In genomic region chr13:45384474-45385174, GRCh38 we compare ENCODE assay signal across 16 cellular contexts. TPM values are rescaled to one million over a fixed set of nuclear protein-coding genes. Genes with fewer than 3 reads are reported as not detected.
DNase-seq lines count a peak whose midpoint lies in the region; ATAC-seq and TF ChIP-seq lines count a peak whose summit lies in the region.
"Had no signal": no experiment of that assay in that cellular context is flagged by ENCODE, and none has a peak within 500 bp of the region (broad histone marks: within the 10 kb centered on the region; RNA-seq: fewer than 3 reads in every experiment).

No MANE protein-coding gene starts in this region.

- ATAC-seq in esophagus mucosa = peak; percentile 18
- ATAC-seq: A549; CD8-positive, alpha-beta T cell; HCT116 had no signal

- H3K27me3 ChIP-seq in skeletal muscle tissue (ENCODE audit: control insufficient read depth in 3 of 3, insufficient read depth in 3 of 3, low read length in 3 of 3) = no peaks in the 10 kb centered on the region
- H3K27me3 ChIP-seq: BE2C had no signal

- no peak overlapping the region for H3K9ac ChIP-seq in skeletal muscle tissue (ENCODE audit: low read depth in 1 of 3, low read length in 3 of 3)
- H3K9ac ChIP-seq: GM23248 had no signal

- H3K27ac ChIP-seq in HEK293 (ENCODE audit: extremely low read depth, low read depth, low read length) (no peak overlapping the region), skeletal muscle tissue (ENCODE audit: low read depth, low read length) (peak overlapping the region; percentile 58)
- H3K27ac ChIP-seq: A549, C4-2B, GM23248 had no signal

- DNase-seq in CD1c-positive myeloid dendritic cell (ENCODE audit: extremely low spot score) = peak; percentile 34
- no peak for DNase-seq in activated naive CD4-positive, alpha-beta T cell treated with Interleukin-2 at 50 U/mL for 16 hours
- DNase-seq in NCI-H1694 (lab: John Stamatoyannopoulos, UW) = no peak
- DNase-seq: BE2C; CD8-positive, alpha-beta T cell; COR-L47; DMS153; DMS79 treated with DMSO at 0.1 percent for 48 hours; EL; GM23248 had no signal

- H3K9me3 ChIP-seq in HEK293 (ENCODE audit: control insufficient read depth, insufficient read depth, low read depth, low read length) (no peaks in the 10 kb centered on the region), skeletal muscle tissue (ENCODE audit: control insufficient read depth in 3 of 3, low read length in 3 of 3) (no peaks in the 10 kb centered on the region)
- H3K9me3 ChIP-seq: A549, BE2C had no signal

- TF ChIP-seq CTCF in HEK293 (tag by site-specific recombination; IDR thresholded peaks at IDR 0.05) = no peak

- POLR2A ChIA-PET in HEK293 (lab: Yijun Ruan, JAX) = no interaction called here

- no peak overlapping the region for H3K4me3 ChIP-seq in HEK293 (ENCODE audit: low read depth, low read length)
- no peak overlapping the region for H3K4me3 ChIP-seq in skeletal muscle tissue (ENCODE audit: low read length in 3 of 3)
- H3K4me3 ChIP-seq: A549, GM23248 had no signal

- H3K36me3 ChIP-seq in HEK293 (ENCODE audit: control insufficient read depth in 2 of 2, insufficient read depth in 1 of 2, low read length in 2 of 2) (peaks cover 0 to 3% of the 10 kb centered on the region in 2 experiments; a peak in 1 of 3 replicates), skeletal muscle tissue (ENCODE audit: control insufficient read depth in 3 of 3, insufficient read depth in 3 of 3, low read length in 3 of 3) (peaks cover 3 to 14% (median 4%) of the 10 kb centered on the region in 3 donors)
- H3K36me3 ChIP-seq: BE2C had no signal

- H3K4me1 ChIP-seq in HEK293 (ENCODE audit: control insufficient read depth, insufficient read depth, low read length) (no peaks in the 10 kb centered on the region), skeletal muscle tissue (ENCODE audit: control insufficient read depth in 3 of 3, insufficient read depth in 3 of 3, low read length in 3 of 3) (peaks cover 2 to 6% (median 4%) of the 10 kb centered on the region in 3 donors)
- H3K4me1 ChIP-seq: A549, BE2C had no signal

- CTCF ChIA-PET in HEK293 (lab: Yijun Ruan, JAX) = interaction anchor here (0.6 to 1.6 kb wide), 2 partner anchors 10 to 75 kb away, joined by 4 to 6 read pairs; no protein-coding TSS in a partner anchor

TF ChIP-seq in HEK293, 187 proteins besides CTCF, POLR2A, EP300 and RAD21:
- no peak for TF ChIP-seq ZNF791 (tag by site-specific recombination; IDR thresholded peaks at IDR 0.05)
- TF ChIP-seq ZNF488 (tag by site-specific recombination; IDR thresholded peaks at IDR 0.05) = no peak
- TF ChIP-seq ZNF394 (tag by site-specific recombination; IDR thresholded peaks at IDR 0.05; ENCODE audit: borderline replicate concordance) = no peak
- no peak for TF ChIP-seq ZXDB (tag by site-specific recombination; IDR thresholded peaks at IDR 0.05)
- no peak for TF ChIP-seq ZSCAN18 (tag by site-specific recombination; IDR thresholded peaks at IDR 0.05)
- peak; percentile 95 for TF ChIP-seq ZNF157 (tag by site-specific recombination; IDR thresholded peaks at IDR 0.05)

RNA-seq across cellular contexts. Expression of gene SLC25A30, which starts 33.5 kb away (rescaled TPM):
- total RNA-seq in esophagus mucosa = 7.3 TPM
- total RNA-seq in skeletal muscle tissue = 12.5 TPM

RNA-seq across cellular contexts. Expression of gene TPT1, which starts 43.6 kb away (rescaled TPM):
- total RNA-seq in esophagus mucosa (4,303 TPM), skeletal muscle tissue (4,283 TPM)
